ENCODE assay signal across 23 cellular contexts in the genomic region with DNA sequence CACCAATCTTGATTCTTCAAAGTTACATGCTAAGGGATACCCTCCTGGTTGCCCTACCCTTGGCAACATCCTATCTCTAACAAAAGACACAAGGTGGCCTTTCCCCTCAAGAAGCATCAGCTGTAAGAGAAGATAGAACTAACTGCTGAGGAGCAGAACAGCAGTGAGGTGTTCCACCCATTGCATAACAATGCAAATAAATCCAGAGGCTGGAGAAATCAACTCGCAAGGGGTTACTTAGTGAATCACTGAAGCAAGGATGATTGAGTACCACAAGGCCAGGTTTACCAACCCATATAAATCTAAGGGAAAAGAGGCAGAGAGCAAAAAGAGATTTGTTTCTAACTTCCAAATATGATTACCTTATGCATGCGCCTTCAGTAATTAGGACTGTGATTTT. TPM values are rescaled to one million over a fixed set of nuclear protein-coding genes. Genes with fewer than 3 reads are reported as not detected.
DNase-seq lines count a peak whose midpoint lies in the region; ATAC-seq and TF ChIP-seq lines count a peak whose summit lies in the region.
"Had no signal": no experiment of that assay in that cellular context is flagged by ENCODE, and none has a peak within 500 bp of the region (broad histone marks: within the 10 kb centered on the region; RNA-seq: fewer than 3 reads in every experiment).

No MANE protein-coding gene starts in this region.

- TF ChIP-seq CTCF in CD14-positive monocyte (IDR thresholded peaks at IDR 0.05) (no peak), BE2C (IDR thresholded peaks at IDR 0.05; ENCODE audit: low read depth, low read length) (no peak)

- peak overlapping the region; percentile 22 to 92 (median 87) for H3K27ac Mint-ChIP-seq in CD14-positive monocyte
- H3K27ac Mint-ChIP-seq: CD4-positive, alpha-beta memory T cell had no signal

- H3K36me3 Mint-ChIP-seq in CD14-positive monocyte, result peaks cover 6 to 25% of the 10 kb centered on the region in 2 donors
- H3K36me3 Mint-ChIP-seq: CD4-positive, alpha-beta memory T cell had no signal

- peaks cover 0 to 2% (median 0%) of the 10 kb centered on the region in 3 donors for H3K27me3 Mint-ChIP-seq in CD14-positive monocyte (ENCODE audit: low read depth in 3 of 3)
- H3K27me3 Mint-ChIP-seq: CD4-positive, alpha-beta memory T cell had no signal

- DNase-seq in CD14-positive monocyte (ENCODE audit: low spot score), result no peak
- peak; percentile 51 for DNase-seq in NAMALWA (ENCODE audit: low spot score)
- peak; percentile 6 for DNase-seq in inferior parietal cortex (ENCODE audit: extremely low spot score)
- DNase-seq in superior temporal gyrus (ENCODE audit: extremely low spot score), result peak; percentile 17
- DNase-seq in BE2C, result no peak
- no peak for DNase-seq in sciatic nerve (ENCODE audit: low spot score)
- no peak for DNase-seq in KBM-7
- DNase-seq: CD4-positive, alpha-beta memory T cell; COR-L47; DMS53; IMR-90; NCI-H2029; NCI-H446 treated with DMSO at 0.1 percent for 48 hours; NCI-H526; NCI-H82; NK-92 treated with Interleukin-12 subunit alpha and Interleukin-12 subunit beta, amount 100 ng/mL, for 24 hours; OCI-M1; Peyer's patch; SHP77 treated with DMSO at 0.1 percent for 48 hours; T-helper 1 cell had no signal

- H3K9me3 ChIP-seq in BE2C, result no peaks in the 10 kb centered on the region
- H3K9me3 ChIP-seq: Peyer's patch had no signal

- H3K4me1 Mint-ChIP-seq in CD14-positive monocyte, result peaks cover 27% of the 10 kb centered on the region
- H3K4me1 Mint-ChIP-seq: CD4-positive, alpha-beta memory T cell had no signal

- H3K4me3 ChIP-seq in BE2C (ENCODE audit: low read depth, low read length), result no peak overlapping the region
- H3K4me3 ChIP-seq: GM12878, Peyer's patch had no signal

- no peaks in the 10 kb centered on the region for H3K27me3 ChIP-seq in BE2C
- H3K27me3 ChIP-seq: Peyer's patch had no signal

- H3K4me3 Mint-ChIP-seq in CD14-positive monocyte, result no peak overlapping the region
- H3K4me3 Mint-ChIP-seq: CD4-positive, alpha-beta memory T cell had no signal

- H3K9me3 Mint-ChIP-seq in CD14-positive monocyte, result peaks cover 0 to 5% (median 0%) of the 10 kb centered on the region in 7 donors
- H3K9me3 Mint-ChIP-seq: CD4-positive, alpha-beta memory T cell had no signal

- intact Hi-C loops in CD14-positive monocyte (cut with micrococcal nuclease), result no loop called here
- intact Hi-C loops in sciatic nerve (cut with DNase I), result no loop called here

- no peak for ATAC-seq in sciatic nerve
- ATAC-seq: HCT116 had no signal

- in situ Hi-C loops in KBM-7 (cut with MboI; ENCODE audit: low pct_unique_long_range_greater_than_20kb, low sequenced_read_pairs), result no loop called here

- no peaks in the 10 kb centered on the region for H3K4me1 ChIP-seq in BE2C
- H3K4me1 ChIP-seq: Peyer's patch had no signal

- H3K36me3 ChIP-seq in BE2C, result no peaks in the 10 kb centered on the region
- H3K36me3 ChIP-seq: Peyer's patch had no signal

RNA-seq across cellular contexts. Expression of a gene that starts 36.7 kb away (rescaled TPM):
- 100 to 1,000 TPM; 105 to 136 TPM for polyA plus RNA-seq in CD14-positive monocyte
- not detected for polyA plus RNA-seq in BE2C (2012; ENCODE audit: insufficient read depth, insufficient read length, low read depth)
- 231 TPM for total RNA-seq in sciatic nerve
- total RNA-seq: A673, IMR-90 had no signal
- polyA plus RNA-seq: IMR-90 had no signal

Comparison
In these comparisons a context has a peak if more than half of its experiments do, and no peak if none do; other contexts are left out.
1. DNase-seq: peak in NAMALWA (single experiment), inferior parietal cortex (single experiment) and superior temporal gyrus (single experiment); none in CD14-positive monocyte (single experiment), BE2C (single experiment), sciatic nerve (single experiment) and KBM-7 (single experiment).